In genomic region chr3:75768303-75769017, GRCh38 we compare ENCODE assay signal across 29 cellular contexts.
"Had no signal": no experiment of that assay in that cellular context is flagged by ENCODE, and none has a peak within 500 bp of the region (broad histone marks: within the 10 kb centered on the region; RNA-seq: fewer than 3 reads in every experiment).

No MANE protein-coding gene starts in this region.

- H3K4me3 ChIP-seq: esophagus muscularis mucosa, gastrocnemius medialis, heart left ventricle had no signal

- FAIRE-seq: astrocyte, colon had no signal

- H3K27me3 Mint-ChIP-seq: activated CD4-positive, alpha-beta memory T cell treated with anti-CD3 and anti-CD28 coated beads for 36 hours; activated CD4-positive, alpha-beta T cell treated with anti-CD3 and anti-CD28 coated beads for 36 hours; activated CD4-positive, alpha-beta T cell treated with anti-CD3 and anti-CD28 coated beads, Interleukin-2, amount 10 ng/mL, durations not matched to agents 24 days and 14 days; activated naive CD8-positive, alpha-beta T cell; effector memory CD8-positive, alpha-beta T cell had no signal

- H3K36me3 ChIP-seq: brain microvascular endothelial cell had no signal

- H3K27me3 ChIP-seq: brain microvascular endothelial cell, esophagus muscularis mucosa, foreskin keratinocyte, gastrocnemius medialis, heart left ventricle had no signal

- H3K27ac Mint-ChIP-seq: activated CD4-positive, alpha-beta memory T cell treated with anti-CD3 and anti-CD28 coated beads for 36 hours; activated CD4-positive, alpha-beta T cell treated with anti-CD3 and anti-CD28 coated beads for 36 hours; activated CD4-positive, alpha-beta T cell treated with anti-CD3 and anti-CD28 coated beads, Interleukin-2, amount 10 ng/mL, durations not matched to agents 24 days and 14 days; activated naive CD8-positive, alpha-beta T cell had no signal

- H3K4me1 ChIP-seq: esophagus muscularis mucosa, foreskin keratinocyte, gastrocnemius medialis, heart left ventricle had no signal

- H3K4me3 Mint-ChIP-seq: activated CD4-positive, alpha-beta memory T cell treated with anti-CD3 and anti-CD28 coated beads for 36 hours; activated CD4-positive, alpha-beta T cell treated with anti-CD3 and anti-CD28 coated beads for 36 hours; activated CD4-positive, alpha-beta T cell treated with anti-CD3 and anti-CD28 coated beads, Interleukin-2, amount 10 ng/mL, durations not matched to agents 24 days and 14 days; activated naive CD8-positive, alpha-beta T cell had no signal

- DNase-seq: activated CD4-positive, alpha-beta memory T cell treated with anti-CD3 and anti-CD28 coated beads for 36 hours; activated CD4-positive, alpha-beta T cell treated with anti-CD3 and anti-CD28 coated beads for 36 hours; activated CD4-positive, alpha-beta T cell treated with anti-CD3 and anti-CD28 coated beads, Interleukin-2, amount 10 ng/mL, durations not matched to agents 24 days and 14 days; activated CD4-positive, CD25-positive, alpha-beta regulatory T cell; activated CD4-positive, CD25-positive, alpha-beta regulatory T cell treated with anti-CD3 and anti-CD28 coated beads, Interleukin-2, amount 50 U/mL, for 72 hours; activated CD8-positive, alpha-beta memory T cell treated with anti-CD3 and anti-CD28 coated beads for 24 hours; activated effector memory CD4-positive, alpha-beta T cell treated with Interleukin-2 at 50 U/mL for 16 hours; activated gamma-delta T cell treated with Interleukin-2 at 50 U/mL for 16 hours; activated naive CD4-positive, alpha-beta T cell treated with anti-CD3 and anti-CD28 coated beads, Interleukin-2, amount 50 U/mL, for 16 hours; activated naive CD4-positive, alpha-beta T cell treated with Interleukin-2 at 50 U/mL for 16 hours; activated T-cell treated with anti-CD3 and anti-CD28 coated beads, Interleukin-2, amount 50 U/mL, for 1 hour; amniotic stem cell; anterior cingulate cortex; brain microvascular endothelial cell; caudate nucleus; cortex of kidney; dermis blood vessel endothelial cell; effector CD4-positive, alpha-beta T cell; effector memory CD8-positive, alpha-beta T cell; erythroblast; foreskin keratinocyte; gastrocnemius medialis; glutamatergic neuron; heart left ventricle; T-helper 2 cell had no signal

- H3K9me3 ChIP-seq: gastrocnemius medialis had no signal

- H3K27ac ChIP-seq: brain microvascular endothelial cell, esophagus muscularis mucosa, foreskin keratinocyte, gastrocnemius medialis, heart left ventricle had no signal

- H3K4me1 Mint-ChIP-seq: activated CD4-positive, alpha-beta T cell treated with anti-CD3 and anti-CD28 coated beads for 36 hours; activated CD4-positive, alpha-beta T cell treated with anti-CD3 and anti-CD28 coated beads, Interleukin-2, amount 10 ng/mL, durations not matched to agents 24 days and 14 days had no signal

- ATAC-seq: activated CD4-positive, alpha-beta T cell treated with anti-CD3 and anti-CD28 coated beads for 36 hours; effector memory CD8-positive, alpha-beta T cell; foreskin keratinocyte; gastrocnemius medialis; heart left ventricle had no signal
